ENCODE assay signal across 8 cellular contexts in genomic region chrX:78618987-78619386, GRCh38. TPM values are rescaled to one million over a fixed set of nuclear protein-coding genes. Genes with fewer than 3 reads are reported as not detected.
"Had no signal": no experiment of that assay in that cellular context is flagged by ENCODE, and none has a peak within 500 bp of the region (broad histone marks: within the 10 kb centered on the region; RNA-seq: fewer than 3 reads in every experiment).

No MANE protein-coding gene starts in this region.

- H3K27ac ChIP-seq: HL-60, KMS-11 had no signal

- ATAC-seq: GM23338, HepG2 had no signal

- DNase-seq: H9, HCEC 1CT, KBM-7 had no signal

- H3K4me3 ChIP-seq: GM23338 had no signal

RNA-seq across cellular contexts. Expression of gene RTL3, which starts 40.1 kb away (rescaled TPM):
- total RNA-seq: GM23338, H1, H9, HepG2 had no signal
